ENCODE assay signal across 2 cellular contexts in the genomic region with DNA sequence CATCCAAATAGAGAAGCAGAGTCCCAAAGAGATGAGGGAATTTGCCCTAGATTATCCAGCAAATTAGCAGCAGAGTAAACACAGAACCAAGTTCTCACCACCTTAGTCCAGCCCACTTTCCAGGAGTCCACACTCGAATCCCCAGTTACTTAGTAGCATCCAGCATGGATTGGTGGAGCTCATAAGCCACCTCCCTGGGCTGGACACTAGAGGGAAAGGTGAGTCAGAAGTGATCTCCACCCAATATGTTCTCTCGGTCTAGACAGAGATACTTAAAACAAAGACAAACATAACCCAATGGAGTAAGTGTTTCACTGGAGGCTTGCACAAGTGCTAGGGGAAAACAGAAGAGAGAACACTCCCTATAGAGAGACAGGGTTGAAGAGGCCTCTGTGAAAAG.
TF ChIP-seq lines count a peak whose summit lies in the region.

No MANE protein-coding gene starts in this region.

TF ChIP-seq in HCT116, 20 proteins besides CTCF, POLR2A, EP300 and RAD21 (continued from another document):
- TF ChIP-seq, protein P1, sequence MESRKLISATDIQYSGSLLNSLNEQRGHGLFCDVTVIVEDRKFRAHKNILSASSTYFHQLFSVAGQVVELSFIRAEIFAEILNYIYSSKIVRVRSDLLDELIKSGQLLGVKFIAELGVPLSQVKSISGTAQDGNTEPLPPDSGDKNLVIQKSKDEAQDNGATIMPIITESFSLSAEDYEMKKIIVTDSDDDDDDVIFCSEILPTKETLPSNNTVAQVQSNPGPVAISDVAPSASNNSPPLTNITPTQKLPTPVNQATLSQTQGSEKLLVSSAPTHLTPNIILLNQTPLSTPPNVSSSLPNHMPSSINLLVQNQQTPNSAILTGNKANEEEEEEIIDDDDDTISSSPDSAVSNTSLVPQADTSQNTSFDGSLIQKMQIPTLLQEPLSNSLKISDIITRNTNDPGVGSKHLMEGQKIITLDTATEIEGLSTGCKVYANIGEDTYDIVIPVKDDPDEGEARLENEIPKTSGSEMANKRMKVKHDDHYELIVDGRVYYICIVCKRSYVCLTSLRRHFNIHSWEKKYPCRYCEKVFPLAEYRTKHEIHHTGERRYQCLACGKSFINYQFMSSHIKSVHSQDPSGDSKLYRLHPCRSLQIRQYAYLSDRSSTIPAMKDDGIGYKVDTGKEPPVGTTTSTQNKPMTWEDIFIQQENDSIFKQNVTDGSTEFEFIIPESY (IDR thresholded peaks at IDR 0.05; ENCODE audit: extremely low read depth, insufficient replicate concordance, low read length) = no peak
- TF ChIP-seq ZNF274 (IDR thresholded peaks at IDR 0.05; ENCODE audit: low read depth, low read length) = no peak
- TF ChIP-seq, protein P2, sequence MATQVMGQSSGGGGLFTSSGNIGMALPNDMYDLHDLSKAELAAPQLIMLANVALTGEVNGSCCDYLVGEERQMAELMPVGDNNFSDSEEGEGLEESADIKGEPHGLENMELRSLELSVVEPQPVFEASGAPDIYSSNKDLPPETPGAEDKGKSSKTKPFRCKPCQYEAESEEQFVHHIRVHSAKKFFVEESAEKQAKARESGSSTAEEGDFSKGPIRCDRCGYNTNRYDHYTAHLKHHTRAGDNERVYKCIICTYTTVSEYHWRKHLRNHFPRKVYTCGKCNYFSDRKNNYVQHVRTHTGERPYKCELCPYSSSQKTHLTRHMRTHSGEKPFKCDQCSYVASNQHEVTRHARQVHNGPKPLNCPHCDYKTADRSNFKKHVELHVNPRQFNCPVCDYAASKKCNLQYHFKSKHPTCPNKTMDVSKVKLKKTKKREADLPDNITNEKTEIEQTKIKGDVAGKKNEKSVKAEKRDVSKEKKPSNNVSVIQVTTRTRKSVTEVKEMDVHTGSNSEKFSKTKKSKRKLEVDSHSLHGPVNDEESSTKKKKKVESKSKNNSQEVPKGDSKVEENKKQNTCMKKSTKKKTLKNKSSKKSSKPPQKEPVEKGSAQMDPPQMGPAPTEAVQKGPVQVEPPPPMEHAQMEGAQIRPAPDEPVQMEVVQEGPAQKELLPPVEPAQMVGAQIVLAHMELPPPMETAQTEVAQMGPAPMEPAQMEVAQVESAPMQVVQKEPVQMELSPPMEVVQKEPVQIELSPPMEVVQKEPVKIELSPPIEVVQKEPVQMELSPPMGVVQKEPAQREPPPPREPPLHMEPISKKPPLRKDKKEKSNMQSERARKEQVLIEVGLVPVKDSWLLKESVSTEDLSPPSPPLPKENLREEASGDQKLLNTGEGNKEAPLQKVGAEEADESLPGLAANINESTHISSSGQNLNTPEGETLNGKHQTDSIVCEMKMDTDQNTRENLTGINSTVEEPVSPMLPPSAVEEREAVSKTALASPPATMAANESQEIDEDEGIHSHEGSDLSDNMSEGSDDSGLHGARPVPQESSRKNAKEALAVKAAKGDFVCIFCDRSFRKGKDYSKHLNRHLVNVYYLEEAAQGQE (IDR thresholded peaks at IDR 0.05; ENCODE audit: low read depth) = no peak
- TF ChIP-seq SRF (IDR thresholded peaks at IDR 0.05; ENCODE audit: low read depth) = no peak
- no peak for TF ChIP-seq CEBPB (IDR thresholded peaks at IDR 0.05; ENCODE audit: low read depth)
- TF ChIP-seq, protein P3, sequence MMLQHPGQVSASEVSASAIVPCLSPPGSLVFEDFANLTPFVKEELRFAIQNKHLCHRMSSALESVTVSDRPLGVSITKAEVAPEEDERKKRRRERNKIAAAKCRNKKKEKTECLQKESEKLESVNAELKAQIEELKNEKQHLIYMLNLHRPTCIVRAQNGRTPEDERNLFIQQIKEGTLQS (IDR thresholded peaks at IDR 0.05) = no peak
- no peak for TF ChIP-seq JUND (IDR thresholded peaks at IDR 0.05)
- no peak for TF ChIP-seq ZFX (IDR thresholded peaks at IDR 0.05)
- TF ChIP-seq ELF1 (IDR thresholded peaks at IDR 0.05; ENCODE audit: borderline replicate concordance, low read depth) = no peak
TF ChIP-seq in HCT116: peak in this region for 0.

TF ChIP-seq in WTC11, 78 proteins besides CTCF, POLR2A, EP300 and RAD21 (continued from another document):
- TF ChIP-seq, protein P4, sequence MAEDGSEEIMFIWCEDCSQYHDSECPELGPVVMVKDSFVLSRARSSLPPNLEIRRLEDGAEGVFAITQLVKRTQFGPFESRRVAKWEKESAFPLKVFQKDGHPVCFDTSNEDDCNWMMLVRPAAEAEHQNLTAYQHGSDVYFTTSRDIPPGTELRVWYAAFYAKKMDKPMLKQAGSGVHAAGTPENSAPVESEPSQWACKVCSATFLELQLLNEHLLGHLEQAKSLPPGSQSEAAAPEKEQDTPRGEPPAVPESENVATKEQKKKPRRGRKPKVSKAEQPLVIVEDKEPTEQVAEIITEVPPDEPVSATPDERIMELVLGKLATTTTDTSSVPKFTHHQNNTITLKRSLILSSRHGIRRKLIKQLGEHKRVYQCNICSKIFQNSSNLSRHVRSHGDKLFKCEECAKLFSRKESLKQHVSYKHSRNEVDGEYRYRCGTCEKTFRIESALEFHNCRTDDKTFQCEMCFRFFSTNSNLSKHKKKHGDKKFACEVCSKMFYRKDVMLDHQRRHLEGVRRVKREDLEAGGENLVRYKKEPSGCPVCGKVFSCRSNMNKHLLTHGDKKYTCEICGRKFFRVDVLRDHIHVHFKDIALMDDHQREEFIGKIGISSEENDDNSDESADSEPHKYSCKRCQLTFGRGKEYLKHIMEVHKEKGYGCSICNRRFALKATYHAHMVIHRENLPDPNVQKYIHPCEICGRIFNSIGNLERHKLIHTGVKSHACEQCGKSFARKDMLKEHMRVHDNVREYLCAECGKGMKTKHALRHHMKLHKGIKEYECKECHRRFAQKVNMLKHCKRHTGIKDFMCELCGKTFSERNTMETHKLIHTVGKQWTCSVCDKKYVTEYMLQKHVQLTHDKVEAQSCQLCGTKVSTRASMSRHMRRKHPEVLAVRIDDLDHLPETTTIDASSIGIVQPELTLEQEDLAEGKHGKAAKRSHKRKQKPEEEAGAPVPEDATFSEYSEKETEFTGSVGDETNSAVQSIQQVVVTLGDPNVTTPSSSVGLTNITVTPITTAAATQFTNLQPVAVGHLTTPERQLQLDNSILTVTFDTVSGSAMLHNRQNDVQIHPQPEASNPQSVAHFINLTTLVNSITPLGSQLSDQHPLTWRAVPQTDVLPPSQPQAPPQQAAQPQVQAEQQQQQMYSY (CRISPR knock-in tag; IDR thresholded peaks at IDR 0.05) = no peak
- TF ChIP-seq MYBL2 (CRISPR knock-in tag; IDR thresholded peaks at IDR 0.05) = no peak
- TF ChIP-seq ZNF317 (CRISPR knock-in tag; IDR thresholded peaks at IDR 0.05; ENCODE audit: borderline replicate concordance, low read depth) = no peak
- TF ChIP-seq, protein P5, sequence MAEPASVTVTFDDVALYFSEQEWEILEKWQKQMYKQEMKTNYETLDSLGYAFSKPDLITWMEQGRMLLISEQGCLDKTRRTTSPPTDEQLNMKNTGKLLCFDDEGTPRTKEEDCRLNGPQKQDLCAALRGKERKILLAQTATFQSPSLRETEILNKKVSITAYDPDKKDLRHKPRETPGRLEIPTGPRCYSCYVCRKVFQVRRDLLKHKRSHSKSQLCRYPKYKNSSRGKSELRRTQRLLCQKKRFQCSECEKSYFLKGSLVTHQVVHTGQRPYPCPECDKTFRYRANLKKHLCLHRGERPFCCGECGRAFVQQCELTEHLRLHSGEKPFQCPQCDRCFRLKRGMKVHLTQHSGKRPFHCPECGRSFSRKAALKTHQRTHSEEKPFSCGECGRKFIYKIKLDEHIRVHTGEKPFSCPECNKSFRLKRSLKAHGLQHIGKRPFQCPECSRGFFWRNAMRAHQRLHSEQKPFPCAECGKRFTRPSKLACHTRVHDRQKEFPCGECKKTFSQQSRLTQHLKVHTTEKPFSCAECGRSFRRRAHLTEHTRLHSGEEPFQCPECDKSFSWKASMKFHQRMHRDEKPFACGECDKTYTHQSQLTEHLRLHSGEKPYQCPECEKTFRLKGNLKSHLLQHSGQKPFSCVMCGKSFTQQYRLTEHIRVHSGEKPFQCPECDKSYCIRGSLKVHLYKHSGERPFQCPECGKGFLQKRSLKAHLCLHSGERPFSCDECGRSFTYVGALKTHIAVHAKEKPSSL (CRISPR knock-in tag; conservative IDR thresholded peaks at IDR 0.05) = no peak
- TF ChIP-seq NR3C1 (CRISPR knock-in tag; conservative IDR thresholded peaks at IDR 0.05; ENCODE audit: low read depth) = no peak
- TF ChIP-seq, protein P6, sequence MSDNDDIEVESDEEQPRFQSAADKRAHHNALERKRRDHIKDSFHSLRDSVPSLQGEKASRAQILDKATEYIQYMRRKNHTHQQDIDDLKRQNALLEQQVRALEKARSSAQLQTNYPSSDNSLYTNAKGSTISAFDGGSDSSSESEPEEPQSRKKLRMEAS (CRISPR knock-in tag; IDR thresholded peaks at IDR 0.05) = no peak
- TF ChIP-seq CREB1 (CRISPR knock-in tag; IDR thresholded peaks at IDR 0.05) = no peak
- TF ChIP-seq, protein P7, sequence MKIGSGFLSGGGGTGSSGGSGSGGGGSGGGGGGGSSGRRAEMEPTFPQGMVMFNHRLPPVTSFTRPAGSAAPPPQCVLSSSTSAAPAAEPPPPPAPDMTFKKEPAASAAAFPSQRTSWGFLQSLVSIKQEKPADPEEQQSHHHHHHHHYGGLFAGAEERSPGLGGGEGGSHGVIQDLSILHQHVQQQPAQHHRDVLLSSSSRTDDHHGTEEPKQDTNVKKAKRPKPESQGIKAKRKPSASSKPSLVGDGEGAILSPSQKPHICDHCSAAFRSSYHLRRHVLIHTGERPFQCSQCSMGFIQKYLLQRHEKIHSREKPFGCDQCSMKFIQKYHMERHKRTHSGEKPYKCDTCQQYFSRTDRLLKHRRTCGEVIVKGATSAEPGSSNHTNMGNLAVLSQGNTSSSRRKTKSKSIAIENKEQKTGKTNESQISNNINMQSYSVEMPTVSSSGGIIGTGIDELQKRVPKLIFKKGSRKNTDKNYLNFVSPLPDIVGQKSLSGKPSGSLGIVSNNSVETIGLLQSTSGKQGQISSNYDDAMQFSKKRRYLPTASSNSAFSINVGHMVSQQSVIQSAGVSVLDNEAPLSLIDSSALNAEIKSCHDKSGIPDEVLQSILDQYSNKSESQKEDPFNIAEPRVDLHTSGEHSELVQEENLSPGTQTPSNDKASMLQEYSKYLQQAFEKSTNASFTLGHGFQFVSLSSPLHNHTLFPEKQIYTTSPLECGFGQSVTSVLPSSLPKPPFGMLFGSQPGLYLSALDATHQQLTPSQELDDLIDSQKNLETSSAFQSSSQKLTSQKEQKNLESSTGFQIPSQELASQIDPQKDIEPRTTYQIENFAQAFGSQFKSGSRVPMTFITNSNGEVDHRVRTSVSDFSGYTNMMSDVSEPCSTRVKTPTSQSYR (CRISPR knock-in tag; IDR thresholded peaks at IDR 0.05) = no peak
TF ChIP-seq in WTC11: peak in this region for 0.
